Comparison of ENCODE assay signal across 8 cellular contexts in the genomic region with DNA sequence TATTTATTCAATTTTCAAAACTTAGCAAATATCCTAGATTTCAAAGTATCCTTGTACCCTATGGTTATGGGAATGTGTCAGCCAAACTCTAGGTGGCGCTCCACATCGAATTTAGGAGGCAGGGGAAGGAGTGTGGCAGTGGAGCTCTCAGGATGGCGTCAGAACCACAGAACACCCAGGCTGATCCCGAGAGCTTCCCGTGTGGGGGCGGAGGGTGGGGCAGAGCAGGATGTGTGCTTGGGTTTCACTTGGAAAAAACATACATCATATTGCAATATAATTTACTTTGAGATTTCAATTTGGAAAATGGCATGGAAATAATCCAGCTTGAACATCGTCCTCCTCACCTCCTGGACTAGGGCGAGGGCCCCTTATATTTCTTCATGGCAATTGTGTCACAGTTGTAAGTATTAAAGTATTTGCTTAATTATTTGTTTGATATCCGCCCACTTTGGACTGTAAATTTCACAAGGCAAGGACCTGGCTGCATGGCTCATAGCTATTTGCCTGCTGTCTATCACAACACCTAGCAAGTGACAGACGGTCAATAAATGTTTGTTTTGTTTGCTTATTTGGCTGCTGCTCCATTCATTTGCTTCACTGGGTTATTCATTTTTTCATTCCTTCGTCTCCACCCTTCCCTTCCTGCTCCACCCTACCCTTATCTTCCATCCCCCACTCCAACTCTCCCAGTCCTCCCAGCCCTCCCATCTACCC.
DNase-seq lines count a peak whose midpoint lies in the region; ATAC-seq, FAIRE-seq and TF ChIP-seq lines count a peak whose summit lies in the region.

No MANE protein-coding gene starts in this region.

- DNase-seq in D721Med (ENCODE audit: insufficient read length, low spot score) (peak; percentile 33), NCI-H2227 (lab: John Stamatoyannopoulos, UW; ENCODE audit: unreplicated experiment) (peak; percentile 55), globus pallidus (ENCODE audit: low spot score) (peak; percentile 64), omental fat pad (ENCODE audit: low spot score) (peak; percentile 51), aorta (peak; percentile 84 to 89)
- peak; percentile 44 to 59 for DNase-seq in activated T-cell treated with anti-CD3 and anti-CD28 coated beads, Interleukin-2, amount 50 U/mL, for 72 hours

- no peak overlapping the region for H3K4me3 Mint-ChIP-seq in activated T-cell treated with anti-CD3 and anti-CD28 coated beads, Interleukin-2, amount 50 U/mL, for 72 hours

- no peaks in the 10 kb centered on the region for H3K36me3 ChIP-seq in aorta (ENCODE audit: control insufficient read depth in 1 of 2, insufficient read depth in 2 of 2, low read length in 1 of 2)

- H3K4me1 Mint-ChIP-seq in activated T-cell treated with anti-CD3 and anti-CD28 coated beads, Interleukin-2, amount 50 U/mL, for 72 hours (ENCODE audit: low read depth) = no peaks in the 10 kb centered on the region

- H3K27ac Mint-ChIP-seq in activated T-cell treated with anti-CD3 and anti-CD28 coated beads, Interleukin-2, amount 50 U/mL, for 72 hours = no peak overlapping the region

- H3K36me3 Mint-ChIP-seq in activated T-cell treated with anti-CD3 and anti-CD28 coated beads, Interleukin-2, amount 50 U/mL, for 72 hours (ENCODE audit: insufficient read depth in 2 of 2) = no peaks in the 10 kb centered on the region

- TF ChIP-seq CTCF in D721Med (IDR thresholded peaks at IDR 0.05; ENCODE audit: insufficient read depth, missing control alignments) (peak; percentile 92), omental fat pad (IDR thresholded peaks at IDR 0.05) (no peak)

- H3K4me1 ChIP-seq in aorta (ENCODE audit: control insufficient read depth in 1 of 2, insufficient read depth in 2 of 2, low read length in 2 of 2) = peaks cover 3 to 4% of the 10 kb centered on the region in 2 donors

- H3K4me3 ChIP-seq in aorta (ENCODE audit: low read length in 2 of 2) = no peak overlapping the region

- peaks cover 42% of the 10 kb centered on the region for H3K27me3 Mint-ChIP-seq in activated T-cell treated with anti-CD3 and anti-CD28 coated beads, Interleukin-2, amount 50 U/mL, for 72 hours (ENCODE audit: low read depth)

- H3K27me3 ChIP-seq in aorta (ENCODE audit: control insufficient read depth in 1 of 2, insufficient read depth in 2 of 2, low read length in 1 of 2) = no peaks in the 10 kb centered on the region

- FAIRE-seq in D721Med (lab: Jason Lieb, UNC) = peak; percentile 91

- no peaks in the 10 kb centered on the region for H3K9me3 ChIP-seq in aorta (ENCODE audit: control insufficient read depth, low read length)

- peaks cover 0 to 1% of the 10 kb centered on the region in 2 donors for H3K9me3 Mint-ChIP-seq in activated T-cell treated with anti-CD3 and anti-CD28 coated beads, Interleukin-2, amount 50 U/mL, for 72 hours

- WGBS in aorta, 2 donors = 7 to 8% methylated on average over 11 of the region's 11 CpGs

- no peak overlapping the region for H3K27ac ChIP-seq in aorta (ENCODE audit: low read depth in 1 of 2, low read length in 2 of 2)

- intact Hi-C loops in aorta (cut with DNase I) = loop anchor here in 1 of 2 donors (5.0 kb wide), 3 partner anchors 70 to 485 kb away; no protein-coding TSS in a partner anchor

- peak; percentile 69 for ATAC-seq in GM21576 (IDR thresholded peaks at IDR 0.05; ENCODE audit: unreplicated experiment)
- ATAC-seq in activated T-cell treated with anti-CD3 and anti-CD28 coated beads, Interleukin-2, amount 50 U/mL, for 72 hours (replicated peaks in 1 of 2) = peak; percentile 58 to 62
- ATAC-seq in omental fat pad (ENCODE audit: low FRiP score) = peak; percentile 94
- ATAC-seq in aorta (ENCODE audit: low FRiP score) = peak; percentile 93
- no peak for ATAC-seq in GM18861 (IDR thresholded peaks at IDR 0.05; ENCODE audit: unreplicated experiment)

Comparison
In these comparisons a context has a peak if more than half of its experiments do, and no peak if none do; other contexts are left out.
1. DNase-seq: peak in every context shown above with its lines; median percentile 86 in aorta; 64 in globus pallidus; 55 in NCI-H2227; 52 in activated T-cell treated with anti-CD3 and anti-CD28 coated beads, Interleukin-2, amount 50 U/mL, for 72 hours; 51 in omental fat pad; 33 in D721Med.